Comparison of ENCODE assay signal across 24 cellular contexts in the genomic region with DNA sequence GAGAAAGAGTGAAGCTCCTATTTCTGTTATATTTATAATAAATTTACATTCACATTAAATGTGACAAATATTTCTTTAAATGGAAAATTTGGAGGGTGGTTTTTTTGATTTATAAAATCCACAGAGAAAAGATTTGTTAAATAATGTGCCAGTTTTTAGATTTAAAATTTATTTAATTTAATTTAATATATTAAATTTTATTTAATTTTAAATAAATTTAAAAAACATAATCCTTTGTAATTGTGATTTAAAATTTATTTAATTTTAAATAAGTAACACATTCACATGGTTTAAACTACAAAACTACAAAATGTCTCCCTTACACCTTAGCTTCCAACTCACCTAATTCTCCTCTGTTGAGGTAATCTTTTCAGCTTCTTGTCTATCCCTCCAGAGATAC.
"Had no signal": no experiment of that assay in that cellular context is flagged by ENCODE, and none has a peak within 500 bp of the region (broad histone marks: within the 10 kb centered on the region; RNA-seq: fewer than 3 reads in every experiment).

No MANE protein-coding gene starts in this region.

- H3K9me3 Mint-ChIP-seq: memory B cell; natural killer cell; stimulated activated effector memory CD8-positive, alpha-beta T cell treated with anti-CD3 and anti-CD28 coated beads, Interleukin-12 subunit alpha, Interleukin-12 subunit beta, amount 100 ng/mL, for 72 hours; type B pancreatic cell had no signal

- H3K9me3 ChIP-seq: right lobe of liver, stomach, tibial artery had no signal

- H3K79me2 ChIP-seq: parathyroid adenoma had no signal

- H3K27me3 ChIP-seq: dorsolateral prefrontal cortex, foreskin keratinocyte, right lobe of liver, stomach, tibial artery had no signal

- H3K4me3 Mint-ChIP-seq: memory B cell, natural killer cell, type B pancreatic cell had no signal

- H3K36me3 ChIP-seq: right lobe of liver, stomach, tibial artery had no signal

- H3K4me1 ChIP-seq: parathyroid adenoma, right lobe of liver, tibial artery had no signal

- H3K27ac ChIP-seq: dorsolateral prefrontal cortex, epithelial cell of prostate, foreskin keratinocyte, parathyroid adenoma, right lobe of liver, stomach, tibial artery had no signal

- H3K9ac ChIP-seq: parathyroid adenoma had no signal

- H3K27ac Mint-ChIP-seq: progenitor cell of endocrine pancreas, type B pancreatic cell had no signal

- H3K4me3 ChIP-seq: dorsolateral prefrontal cortex, lung, right lobe of liver, smooth muscle cell, stomach, tibial artery had no signal

- H3K36me3 Mint-ChIP-seq: memory B cell, natural killer cell, type B pancreatic cell had no signal

- FAIRE-seq: keratinocyte had no signal

- ATAC-seq: esophagus mucosa; foreskin keratinocyte; left lobe of liver; natural killer cell; right lobe of liver; stimulated activated effector memory CD8-positive, alpha-beta T cell treated with anti-CD3 and anti-CD28 coated beads, Interleukin-12 subunit alpha, Interleukin-12 subunit beta, amount 100 ng/mL, for 72 hours had no signal

- DNase-seq: cerebellar nuclear complex; dorsolateral prefrontal cortex; effector CD4-positive, alpha-beta T cell; foreskin keratinocyte; hypothalamus; natural killer cell; right lobe of liver; stimulated activated CD4-positive, alpha-beta T cell treated with anti-CD3 and anti-CD28 coated beads, Interleukin-12 subunit alpha, Interleukin-12 subunit beta, amount 100 ng/mL, for 4 hours; stimulated activated CD4-positive, alpha-beta T cell treated with anti-CD3 and anti-CD28 coated beads, Interleukin-1b, Interleukin-23, amount 100 ng/mL, for 48 hours; stimulated activated CD4-positive, alpha-beta T cell treated with anti-CD3 and anti-CD28 coated beads, Interleukin-4, amount 100 ng/mL, for 1 hour; stimulated activated naive CD4-positive, alpha-beta T cell treated with Interleukin-2 at 50 U/mL for 16 hours; stomach; tibial artery had no signal

- H3K27me3 Mint-ChIP-seq: progenitor cell of endocrine pancreas had no signal

- H3K4me2 ChIP-seq: smooth muscle cell had no signal

- H2AFZ ChIP-seq: parathyroid adenoma had no signal
